Comparison of ENCODE assay signal across 25 cellular contexts in genomic region chr17:34820166-34820920, GRCh38.
A peak's percentile ranks its signal among the peaks of the same experiment; 100 is the strongest.
DNase-seq lines count a peak whose midpoint lies in the region; ATAC-seq and TF ChIP-seq lines count a peak whose summit lies in the region.
"Had no signal": no experiment of that assay in that cellular context is flagged by ENCODE, and none has a peak within 500 bp of the region (broad histone marks: within the 10 kb centered on the region; RNA-seq: fewer than 3 reads in every experiment).

No MANE protein-coding gene starts in this region.

- H3K27me3 Mint-ChIP-seq in WTC11 (ENCODE audit: low read depth), result peaks cover 63% of the 10 kb centered on the region
- peaks cover 0 to 8% (median 4%) of the 10 kb centered on the region in 5 donors for H3K27me3 Mint-ChIP-seq in naive thymus-derived CD4-positive, alpha-beta T cell

- peaks cover 39% of the 10 kb centered on the region for H3K4me1 ChIP-seq in HUES64 (ENCODE audit: insufficient read depth, low read length)
- no peaks in the 10 kb centered on the region for H3K4me1 ChIP-seq in naive thymus-derived CD4-positive, alpha-beta T cell (ENCODE audit: control insufficient read depth in 2 of 2, insufficient read depth in 2 of 2, low read length in 2 of 2)
- H3K4me1 ChIP-seq: adrenal gland, colonic mucosa, esophagus muscularis mucosa, gastroesophageal sphincter, psoas muscle had no signal

- peak; percentile 39 for DNase-seq in NCI-H2107 treated with DMSO at 0.1 percent for 48 hours (lab: John Stamatoyannopoulos, UW; ENCODE audit: unreplicated experiment)
- DNase-seq in NCI-H2107 (lab: John Stamatoyannopoulos, UW), result no peak
- no peak for DNase-seq in WTC11 (ENCODE audit: low spot score)
- peak; percentile 66 for DNase-seq in islet precursor cell
- no peak for DNase-seq in stimulated activated CD4-positive, alpha-beta T cell treated with anti-CD3 and anti-CD28 coated beads, Interleukin-2, amount 100 ng/mL, for 24 hours
- DNase-seq in caudate nucleus (lab: John Stamatoyannopoulos, UW), result no peak
- DNase-seq in naive thymus-derived CD4-positive, alpha-beta T cell, result no peak
- DNase-seq: activated CD4-positive, alpha-beta memory T cell treated with anti-CD3 and anti-CD28 coated beads for 36 hours; activated CD4-positive, CD25-positive, alpha-beta regulatory T cell; activated CD8-positive, alpha-beta memory T cell treated with anti-CD3 and anti-CD28 coated beads, Interleukin-2, amount 50 U/mL, for 48 hours; activated effector memory CD4-positive, alpha-beta T cell treated with Interleukin-2 at 50 U/mL for 16 hours; CD4-positive, CD25-positive, alpha-beta regulatory T cell; colonic mucosa; effector memory CD8-positive, alpha-beta T cell; KG1; NCI-H1694; nucleus accumbens; OCI-M1; psoas muscle had no signal

- no peaks in the 10 kb centered on the region for H3K36me3 ChIP-seq in HUES64 (ENCODE audit: insufficient read depth, low read length)
- H3K36me3 ChIP-seq in naive thymus-derived CD4-positive, alpha-beta T cell (ENCODE audit: control insufficient read depth in 2 of 3, insufficient read depth in 3 of 3, low read length in 3 of 3), result no peaks in the 10 kb centered on the region
- H3K36me3 ChIP-seq: adrenal gland, colonic mucosa, esophagus muscularis mucosa, gastroesophageal sphincter had no signal

- H3K27ac ChIP-seq in HUES64 (ENCODE audit: low read depth, low read length) (peak overlapping the region; percentile 21; the same call in 1 of the 2 replicates), caudate nucleus (ENCODE audit: low read depth, low read length) (no peak overlapping the region)
- H3K27ac ChIP-seq in naive thymus-derived CD4-positive, alpha-beta T cell (ENCODE audit: low read depth, low read length), result no peak overlapping the region
- H3K27ac ChIP-seq: 22Rv1, adrenal gland, colonic mucosa, esophagus muscularis mucosa, gastroesophageal sphincter, psoas muscle had no signal

- H3K4me1 Mint-ChIP-seq in WTC11, result peaks cover 58% of the 10 kb centered on the region
- peaks cover 4 to 20% (median 5%) of the 10 kb centered on the region in 7 donors for H3K4me1 Mint-ChIP-seq in naive thymus-derived CD4-positive, alpha-beta T cell

- peaks cover 34% of the 10 kb centered on the region for H3K27me3 ChIP-seq in HUES64 (ENCODE audit: insufficient read depth, low read length)
- no peaks in the 10 kb centered on the region for H3K27me3 ChIP-seq in naive thymus-derived CD4-positive, alpha-beta T cell (ENCODE audit: control insufficient read depth in 2 of 2, insufficient read depth in 2 of 2, low read length in 2 of 2)
- H3K27me3 ChIP-seq: adrenal gland, colonic mucosa had no signal

- POLR2A ChIA-PET in WTC11 (lab: Charles Lee), result no interaction called here
- POLR2A ChIA-PET in naive thymus-derived CD4-positive, alpha-beta T cell (lab: Charles Lee), result no interaction called here

- H3K27ac Mint-ChIP-seq in WTC11, result no peak overlapping the region; the same call in 1 of the 2 replicates
- no peak overlapping the region for H3K27ac Mint-ChIP-seq in naive thymus-derived CD4-positive, alpha-beta T cell
- H3K27ac Mint-ChIP-seq: activated CD4-positive, alpha-beta memory T cell treated with anti-CD3 and anti-CD28 coated beads for 36 hours; effector memory CD8-positive, alpha-beta T cell had no signal

- H3K9me3 Mint-ChIP-seq in WTC11, result no peaks in the 10 kb centered on the region
- peaks cover 0 to 2% (median 0%) of the 10 kb centered on the region in 11 donors for H3K9me3 Mint-ChIP-seq in naive thymus-derived CD4-positive, alpha-beta T cell
- H3K9me3 Mint-ChIP-seq: activated CD4-positive, alpha-beta memory T cell treated with anti-CD3 and anti-CD28 coated beads for 36 hours; CD4-positive, CD25-positive, alpha-beta regulatory T cell; effector memory CD8-positive, alpha-beta T cell had no signal

- ATAC-seq in WTC11, result peak; percentile 68
- no peak for ATAC-seq in naive thymus-derived CD4-positive, alpha-beta T cell
- ATAC-seq: effector memory CD8-positive, alpha-beta T cell; gastroesophageal sphincter; psoas muscle; Right ventricle myocardium inferior had no signal

- H3K4me3 ChIP-seq in HUES64 (ENCODE audit: low read length), result peak overlapping the region; percentile 27; the same call in 1 of the 2 replicates
- H3K4me3 ChIP-seq in naive thymus-derived CD4-positive, alpha-beta T cell (ENCODE audit: low read length), result no peak overlapping the region
- H3K4me3 ChIP-seq: adrenal gland, colonic mucosa, esophagus muscularis mucosa, gastroesophageal sphincter, psoas muscle had no signal

- H3K9me3 ChIP-seq in HUES64 (ENCODE audit: insufficient read depth, low read depth, low read length), result no peaks in the 10 kb centered on the region
- no peaks in the 10 kb centered on the region for H3K9me3 ChIP-seq in naive thymus-derived CD4-positive, alpha-beta T cell (ENCODE audit: control insufficient read depth in 2 of 3, low read length in 3 of 3)
- H3K9me3 ChIP-seq: adrenal gland, colonic mucosa, esophagus muscularis mucosa, gastroesophageal sphincter, psoas muscle had no signal

- intact Hi-C loops in naive thymus-derived CD4-positive, alpha-beta T cell (cut with micrococcal nuclease), result no loop called here

- H3K36me3 Mint-ChIP-seq in WTC11, result no peaks in the 10 kb centered on the region
- peaks cover 0 to 4% (median 0%) of the 10 kb centered on the region in 5 donors for H3K36me3 Mint-ChIP-seq in naive thymus-derived CD4-positive, alpha-beta T cell
- H3K36me3 Mint-ChIP-seq: activated CD4-positive, alpha-beta memory T cell treated with anti-CD3 and anti-CD28 coated beads for 36 hours; CD4-positive, CD25-positive, alpha-beta regulatory T cell had no signal

- CTCF ChIA-PET in WTC11 (lab: Charles Lee), result interaction anchor here (0.9 to 1.0 kb wide), 2 partner anchors 63 to 278 kb away, joined by 3 read pairs; no protein-coding TSS in a partner anchor
- CTCF ChIA-PET in naive thymus-derived CD4-positive, alpha-beta T cell (lab: Charles Lee), result interaction anchor here (0.6 kb wide), 1 partner anchor 27 kb away, joined by 3 read pairs; no protein-coding TSS in a partner anchor

- no peak overlapping the region for H3K9ac ChIP-seq in HUES64 (ENCODE audit: low read depth, low read length)

- 18% methylated on average over 10 of the region's 10 CpGs for WGBS in HUES64

- peak overlapping the region; percentile 48 for H3K4me3 Mint-ChIP-seq in WTC11
- no peak overlapping the region for H3K4me3 Mint-ChIP-seq in naive thymus-derived CD4-positive, alpha-beta T cell
- H3K4me3 Mint-ChIP-seq: activated CD4-positive, alpha-beta memory T cell treated with anti-CD3 and anti-CD28 coated beads for 36 hours; effector memory CD8-positive, alpha-beta T cell had no signal

- no peak for TF ChIP-seq CTCF in WTC11 (IDR thresholded peaks at IDR 0.05)

TF ChIP-seq in WTC11, 78 proteins besides CTCF, POLR2A, EP300 and RAD21 (continues in another document):
- TF ChIP-seq NFE2L1 (CRISPR knock-in tag; IDR thresholded peaks at IDR 0.05), result no peak
- TF ChIP-seq CDX4 (CRISPR knock-in tag; IDR thresholded peaks at IDR 0.05; ENCODE audit: borderline replicate concordance), result no peak
- no peak for TF ChIP-seq KAT7 (CRISPR knock-in tag; IDR thresholded peaks at IDR 0.05; ENCODE audit: borderline replicate concordance)
- TF ChIP-seq CREM (CRISPR knock-in tag; IDR thresholded peaks at IDR 0.05), result no peak
- no peak for TF ChIP-seq ZNF425 (CRISPR knock-in tag; conservative IDR thresholded peaks at IDR 0.05)
- TF ChIP-seq PRDM15 (CRISPR knock-in tag; IDR thresholded peaks at IDR 0.05), result no peak
- no peak for TF ChIP-seq SOX15 (CRISPR knock-in tag; IDR thresholded peaks at IDR 0.05)

Comparison
In these comparisons a context has a peak if more than half of its experiments do, and no peak if none do; other contexts are left out.
1. DNase-seq: peak in NCI-H2107 treated with DMSO at 0.1 percent for 48 hours (single experiment) and islet precursor cell (single experiment); none in NCI-H2107 (single experiment), WTC11 (single experiment), stimulated activated CD4-positive, alpha-beta T cell treated with anti-CD3 and anti-CD28 coated beads, Interleukin-2, amount 100 ng/mL, for 24 hours (0 of 2), caudate nucleus (0 of 61) and naive thymus-derived CD4-positive, alpha-beta T cell (0 of 9).